8 cellular contexts compared by ENCODE assay signal in the genomic region with DNA sequence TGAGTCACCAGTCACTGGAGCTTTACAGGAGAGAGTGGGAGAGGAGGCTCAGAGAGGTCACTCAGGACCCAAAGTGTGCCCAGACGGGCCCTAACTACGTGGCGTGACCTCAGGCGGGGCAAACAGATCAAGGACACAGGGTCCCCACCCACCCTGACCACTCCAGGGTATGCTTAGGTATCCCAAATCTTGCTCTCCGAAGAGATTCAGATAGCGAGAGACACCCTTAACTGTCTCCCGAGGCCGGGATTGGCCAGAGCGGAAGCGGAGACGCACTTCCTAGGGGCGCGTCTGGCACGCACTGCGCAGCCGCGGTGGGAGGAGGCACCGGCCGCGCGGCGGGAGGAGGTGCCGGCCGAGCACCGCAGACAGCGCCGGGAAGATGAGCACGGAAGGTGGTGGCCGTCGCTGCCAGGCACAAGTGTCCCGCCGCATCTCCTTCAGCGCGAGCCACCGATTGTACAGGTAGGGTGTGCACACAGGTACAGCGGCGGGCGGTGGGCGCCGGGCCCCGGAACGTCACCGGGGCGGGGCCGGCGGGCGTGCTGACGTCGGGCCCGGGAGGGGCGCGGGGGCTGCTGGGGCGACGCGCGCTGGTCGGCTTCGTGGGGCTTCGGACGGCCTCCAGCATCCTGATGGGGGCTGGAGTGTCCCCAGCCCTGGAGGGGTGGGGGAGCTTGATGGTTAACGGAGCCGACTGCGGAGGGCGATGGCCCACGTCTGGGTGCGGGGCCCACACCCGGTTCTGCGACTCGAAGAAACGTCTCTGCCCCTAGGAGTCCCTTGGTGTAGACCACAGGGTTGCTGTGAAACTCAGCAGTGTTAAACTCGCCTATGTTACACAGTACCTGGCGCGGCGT. TPM values are rescaled to one million over a fixed set of nuclear protein-coding genes. Genes with fewer than 3 reads are reported as not detected.
DNase-seq lines count a peak whose midpoint lies in the region; ATAC-seq and TF ChIP-seq lines count a peak whose summit lies in the region.

A gene (plus strand): TSS at position 367 of the 860 bp plus-strand sequence. CDS start 16 bp downstream, at position 383.

- peaks cover 0 to 2% (median 2%) of the 10 kb centered on the region in 3 donors for H3K27me3 Mint-ChIP-seq in CD14-positive monocyte (ENCODE audit: low read depth in 3 of 3)

- ATAC-seq in GM19372 (IDR thresholded peaks at IDR 0.05; ENCODE audit: low read depth, unreplicated experiment) = peak; percentile 91
- ATAC-seq in HG03521 (IDR thresholded peaks at IDR 0.05; ENCODE audit: unreplicated experiment) = peak; percentile 95
- peak; percentile 84 to 94 (median 90) for ATAC-seq in right lobe of liver

- H3K27me3 ChIP-seq in right lobe of liver = no peaks in the 10 kb centered on the region

- TF ChIP-seq CTCF in CD14-positive monocyte (IDR thresholded peaks at IDR 0.05) (no peak), right lobe of liver (IDR thresholded peaks at IDR 0.05) (no peak)

- H3K27ac Mint-ChIP-seq in CD14-positive monocyte = peak within 1 kb of the TSS; percentile 97 to 99 (median 99)

- peak within 1 kb of the TSS; percentile 83 to 92 for H3K4me3 Mint-ChIP-seq in CD14-positive monocyte

- H3K9me3 Mint-ChIP-seq in CD14-positive monocyte = peaks cover 0 to 2% (median 0%) of the 10 kb centered on the region in 7 donors

- H3K36me3 Mint-ChIP-seq in CD14-positive monocyte = peaks cover 32 to 33% of the 10 kb centered on the region in 2 donors

- peak; percentile 97 for TF ChIP-seq POLR2A in right lobe of liver (IDR thresholded peaks at IDR 0.05)

- DNase-seq in CD14-positive monocyte (ENCODE audit: low spot score) = peak; percentile 85
- peak; percentile 95 for DNase-seq in NCI-H69 (lab: John Stamatoyannopoulos, UW)
- peak; percentile 79 to 84 for DNase-seq in activated CD4-positive, alpha-beta T cell treated with anti-CD3 and anti-CD28 coated beads, Interleukin-2, amount 50 U/mL, for 48 hours
- DNase-seq in dermis blood vessel endothelial cell = peak; percentile 90
- DNase-seq in right lobe of liver = peak; percentile 91 to 94 (median 92)
- DNase-seq in stimulated activated CD4-positive, alpha-beta T cell treated with anti-CD3 and anti-CD28 coated beads, Interleukin-4, amount 100 ng/mL, for 24 hours = peak; percentile 84

- peak within 1 kb of the TSS; percentile 95 to 99 (median 96) for H3K27ac ChIP-seq in right lobe of liver

- H3K4me3 ChIP-seq in right lobe of liver = peak within 1 kb of the TSS; percentile 64 to 69 (median 67)

- 0% methylated on average over 4 of the region's 74 CpGs for WGBS in right lobe of liver (ENCODE audit: insufficient coverage, low coverage, low lambda C conversion rate, missing lambda C conversion rate)

- intact Hi-C loops in CD14-positive monocyte (cut with micrococcal nuclease) = loop anchor here in 1 of 2 donors (10.0 kb wide), 1 partner anchor 51 kb away; a partner anchor contains a TSS
- intact Hi-C loops in right lobe of liver (cut with DNase I) = no loop called here

- no peaks in the 10 kb centered on the region for H3K9me3 ChIP-seq in right lobe of liver

- peaks cover 0 to 27% (median 14%) of the 10 kb centered on the region in 4 donors for H3K36me3 ChIP-seq in right lobe of liver

- peaks cover 0 to 36% (median 16%) of the 10 kb centered on the region in 4 donors for H3K4me1 ChIP-seq in right lobe of liver

- H3K4me1 Mint-ChIP-seq in CD14-positive monocyte = peaks cover 25% of the 10 kb centered on the region

RNA-seq across cellular contexts. Expression of the gene that starts here (rescaled TPM):
- polyA plus RNA-seq in CD14-positive monocyte = 10 to 100 TPM; 11.8 to 14.0 TPM
- total RNA-seq in dermis blood vessel endothelial cell (33.9 and 45.1 TPM in 2 replicates), right lobe of liver (10 to 100 TPM; 37.8 to 66.9 (median 55.4) TPM)

Comparison
In these comparisons a context has a peak if more than half of its experiments do, and no peak if none do; other contexts are left out.
1. Peak in every context shown above with its lines: DNase-seq, ATAC-seq, H3K4me3 ChIP-seq and H3K27ac ChIP-seq.